8 cellular contexts compared by ENCODE assay signal in the genomic region with DNA sequence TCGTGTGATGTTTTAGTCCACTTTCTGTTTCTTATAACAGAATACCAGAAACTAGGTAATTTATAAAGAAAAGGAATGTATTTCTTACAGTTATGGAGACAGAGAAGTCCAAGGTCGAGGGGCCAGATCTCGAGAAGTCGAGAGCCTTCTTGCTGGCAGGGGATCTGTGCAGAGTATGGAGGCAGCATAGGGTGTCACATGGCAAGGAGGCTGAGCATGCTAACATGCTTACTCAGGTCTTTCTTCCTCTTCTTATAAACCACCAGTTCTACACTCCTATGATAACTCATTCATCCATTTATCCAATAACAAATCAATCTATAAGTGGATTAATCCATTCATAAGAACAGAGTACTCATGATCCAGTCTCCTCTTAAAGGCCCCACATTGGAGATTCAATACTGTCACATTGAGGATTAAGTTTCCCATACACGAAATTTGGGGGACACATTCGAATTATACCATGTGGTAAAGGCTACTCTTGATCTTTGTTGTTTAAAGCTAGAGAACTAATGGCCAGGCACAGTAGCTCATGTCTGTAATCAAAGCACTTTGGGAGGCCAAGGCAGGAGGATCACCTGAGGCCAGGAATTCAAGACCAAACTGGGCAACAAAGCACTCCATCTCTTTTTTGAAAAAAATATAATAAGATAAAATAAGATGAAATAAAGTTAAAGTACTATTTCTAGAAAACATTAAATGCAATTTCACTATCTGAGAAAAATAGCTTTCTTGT. TPM values are rescaled to one million over a fixed set of nuclear protein-coding genes. Genes with fewer than 3 reads are reported as not detected.
DNase-seq lines count a peak whose midpoint lies in the region; ATAC-seq and TF ChIP-seq lines count a peak whose summit lies in the region.

No MANE protein-coding gene starts in this region.

- peaks cover 1 to 6% of the 10 kb centered on the region in 2 donors for H3K9me3 Mint-ChIP-seq in activated T-cell treated with anti-CD3 and anti-CD28 coated beads, Interleukin-2, amount 50 U/mL, for 72 hours
- H3K9me3 Mint-ChIP-seq in endothelial cell (ENCODE audit: unreplicated experiment): no peaks in the 10 kb centered on the region
- H3K9me3 Mint-ChIP-seq in stimulated activated naive CD8-positive, alpha-beta T cell treated with anti-CD3 and anti-CD28 coated beads, Interleukin-15, amount 100 ng/mL, for 72 hours: peaks cover 0 to 8% of the 10 kb centered on the region in 2 donors

- peak overlapping the region; percentile 98 to 99 for H3K4me3 Mint-ChIP-seq in activated T-cell treated with anti-CD3 and anti-CD28 coated beads, Interleukin-2, amount 50 U/mL, for 72 hours
- H3K4me3 Mint-ChIP-seq in endothelial cell (ENCODE audit: unreplicated experiment): peak overlapping the region; percentile 47
- peak overlapping the region; percentile 50 to 100 for H3K4me3 Mint-ChIP-seq in stimulated activated naive CD8-positive, alpha-beta T cell treated with anti-CD3 and anti-CD28 coated beads, Interleukin-15, amount 100 ng/mL, for 72 hours

- no peak overlapping the region for H3K27ac Mint-ChIP-seq in activated T-cell treated with anti-CD3 and anti-CD28 coated beads, Interleukin-2, amount 50 U/mL, for 72 hours
- no peak overlapping the region for H3K27ac Mint-ChIP-seq in endothelial cell (ENCODE audit: unreplicated experiment)
- H3K27ac Mint-ChIP-seq in stimulated activated naive CD8-positive, alpha-beta T cell treated with anti-CD3 and anti-CD28 coated beads, Interleukin-15, amount 100 ng/mL, for 72 hours: peak overlapping the region in 1 of 2 donors; percentile 76

- H3K4me1 Mint-ChIP-seq in activated T-cell treated with anti-CD3 and anti-CD28 coated beads, Interleukin-2, amount 50 U/mL, for 72 hours (ENCODE audit: low read depth): peaks cover 56% of the 10 kb centered on the region
- peaks cover 20% of the 10 kb centered on the region for H3K4me1 Mint-ChIP-seq in endothelial cell (ENCODE audit: unreplicated experiment)
- peaks cover 19% of the 10 kb centered on the region for H3K4me1 Mint-ChIP-seq in stimulated activated naive CD8-positive, alpha-beta T cell treated with anti-CD3 and anti-CD28 coated beads, Interleukin-15, amount 100 ng/mL, for 72 hours

- no peaks in the 10 kb centered on the region for H3K27me3 Mint-ChIP-seq in activated T-cell treated with anti-CD3 and anti-CD28 coated beads, Interleukin-2, amount 50 U/mL, for 72 hours (ENCODE audit: low read depth)
- peaks cover 1% of the 10 kb centered on the region for H3K27me3 Mint-ChIP-seq in endothelial cell (ENCODE audit: unreplicated experiment)
- no peaks in the 10 kb centered on the region for H3K27me3 Mint-ChIP-seq in stimulated activated naive CD8-positive, alpha-beta T cell treated with anti-CD3 and anti-CD28 coated beads, Interleukin-15, amount 100 ng/mL, for 72 hours

- peaks cover 11 to 30% of the 10 kb centered on the region in 2 donors for H3K36me3 Mint-ChIP-seq in activated T-cell treated with anti-CD3 and anti-CD28 coated beads, Interleukin-2, amount 50 U/mL, for 72 hours (ENCODE audit: insufficient read depth in 2 of 2)
- peaks cover 15% of the 10 kb centered on the region for H3K36me3 Mint-ChIP-seq in endothelial cell (ENCODE audit: low read depth, unreplicated experiment)

- no peak for DNase-seq in activated T-cell treated with anti-CD3 and anti-CD28 coated beads, Interleukin-2, amount 50 U/mL, for 72 hours
- no peak for DNase-seq in activated T-cell treated with anti-CD3 and anti-CD28 coated beads for 4 hours
- DNase-seq in RPMI8226: peak; percentile 44
- DNase-seq in endothelial cell (ENCODE audit: low spot score): no peak
- DNase-seq in stimulated activated naive CD8-positive, alpha-beta T cell treated with anti-CD3 and anti-CD28 coated beads, Interleukin-15, amount 100 ng/mL, for 72 hours: no peak
- DNase-seq in SHP77 (lab: John Stamatoyannopoulos, UW): no peak
- DNase-seq in COLO829 (ENCODE audit: low spot score): no peak
- DNase-seq in activated gamma-delta T cell treated with Interleukin-2 at 50 U/mL for 16 hours: no peak

- no peak for TF ChIP-seq CTCF in endothelial cell (IDR thresholded peaks at IDR 0.05; ENCODE audit: unreplicated experiment)

- no peak for ATAC-seq in activated T-cell treated with anti-CD3 and anti-CD28 coated beads, Interleukin-2, amount 50 U/mL, for 72 hours (replicated peaks in 1 of 2)
- no peak for ATAC-seq in stimulated activated naive CD8-positive, alpha-beta T cell treated with anti-CD3 and anti-CD28 coated beads, Interleukin-15, amount 100 ng/mL, for 72 hours

RNA-seq across cellular contexts. Expression of gene GOPC, which starts 2.1 kb away (rescaled TPM):
- total RNA-seq in activated T-cell treated with anti-CD3 and anti-CD28 coated beads, Interleukin-2, amount 50 U/mL, for 72 hours: 10 to 100 TPM; 16.8 to 20.1 TPM
- 31.8 TPM for total RNA-seq in endothelial cell (ENCODE audit: unreplicated experiment)

Comparison
In these comparisons a context has a peak if more than half of its experiments do, and no peak if none do; other contexts are left out.
1. H3K4me3 Mint-ChIP-seq: peak in every context shown above with its lines; median percentile 98 in activated T-cell treated with anti-CD3 and anti-CD28 coated beads, Interleukin-2, amount 50 U/mL, for 72 hours; 75 in stimulated activated naive CD8-positive, alpha-beta T cell treated with anti-CD3 and anti-CD28 coated beads, Interleukin-15, amount 100 ng/mL, for 72 hours; 47 in endothelial cell.